ENCODE assay signal across 8 cellular contexts in genomic region chr14:76872796-76873432, GRCh38. TPM values are rescaled to one million over a fixed set of nuclear protein-coding genes. Genes with fewer than 3 reads are reported as not detected.
DNase-seq lines count a peak whose midpoint lies in the region; ATAC-seq and TF ChIP-seq lines count a peak whose summit lies in the region.

No MANE protein-coding gene starts in this region.

- no peaks in the 10 kb centered on the region for H3K27me3 ChIP-seq in Peyer's patch
- H3K27me3 ChIP-seq in vagina = no peaks in the 10 kb centered on the region

- TF ChIP-seq CTCF in Peyer's patch (IDR thresholded peaks at IDR 0.05) (peak; percentile 78 to 94 (median 84)), progenitor cell of endocrine pancreas (IDR thresholded peaks at IDR 0.05; ENCODE audit: unreplicated experiment) (peak; percentile 80), vagina (IDR thresholded peaks at IDR 0.05) (peak; percentile 80 to 83 (median 80))

- H3K4me3 Mint-ChIP-seq in progenitor cell of endocrine pancreas (ENCODE audit: low read depth) = no peak overlapping the region

- H3K27ac Mint-ChIP-seq in progenitor cell of endocrine pancreas = peak overlapping the region; percentile 74

- H3K36me3 ChIP-seq in Peyer's patch (no peaks in the 10 kb centered on the region), vagina (no peaks in the 10 kb centered on the region)

- ATAC-seq in HG03280 (IDR thresholded peaks at IDR 0.05; ENCODE audit: unreplicated experiment) (peak; percentile 48), HG03378 (IDR thresholded peaks at IDR 0.05; ENCODE audit: unreplicated experiment) (no peak)

- no peak overlapping the region for H3K27ac ChIP-seq in Peyer's patch
- H3K27ac ChIP-seq in vagina = no peak overlapping the region

- DNase-seq in COLO668 (lab: John Stamatoyannopoulos, UW; ENCODE audit: unreplicated experiment) (peak; percentile 57), Peyer's patch (peak; percentile 57 to 88 (median 65)), germinal center (ENCODE audit: low spot score) (peak; percentile 67), progenitor cell of endocrine pancreas (ENCODE audit: low spot score, unreplicated experiment) (peak; percentile 47), vagina (ENCODE audit: extremely low spot score in 2 of 2) (no peak)
- DNase-seq in activated effector memory CD4-positive, alpha-beta T cell treated with Interleukin-2 at 50 U/mL for 16 hours = peak; percentile 50

- TF ChIP-seq POLR2A in Peyer's patch (IDR thresholded peaks at IDR 0.05) (no peak), vagina (IDR thresholded peaks at IDR 0.05) (no peak)

- no peaks in the 10 kb centered on the region for H3K4me1 ChIP-seq in Peyer's patch
- peaks cover 3% of the 10 kb centered on the region for H3K4me1 ChIP-seq in vagina

- H3K4me3 ChIP-seq in Peyer's patch (no peak overlapping the region), vagina (no peak overlapping the region)

- no peaks in the 10 kb centered on the region for H3K36me3 Mint-ChIP-seq in progenitor cell of endocrine pancreas (ENCODE audit: insufficient read depth)

- peaks cover 5% of the 10 kb centered on the region for H3K4me1 Mint-ChIP-seq in progenitor cell of endocrine pancreas (ENCODE audit: low read depth)

- no peaks in the 10 kb centered on the region for H3K27me3 Mint-ChIP-seq in progenitor cell of endocrine pancreas

- H3K9me3 Mint-ChIP-seq in progenitor cell of endocrine pancreas (ENCODE audit: low read depth) = no peaks in the 10 kb centered on the region

- intact Hi-C loops in vagina (cut with DNase I) = loop anchor here (10.0 kb wide), 1 partner anchor 442 kb away; no protein-coding TSS in a partner anchor

- H3K9me3 ChIP-seq in Peyer's patch = no peaks in the 10 kb centered on the region
- no peaks in the 10 kb centered on the region for H3K9me3 ChIP-seq in vagina

RNA-seq across cellular contexts. Expression of gene LRRC74A, which starts 46.7 kb away (rescaled TPM):
- total RNA-seq in Peyer's patch (not detected), progenitor cell of endocrine pancreas (not detected in 2 replicates), vagina (not detected)

Comparison
In these comparisons a context has a peak if more than half of its experiments do, and no peak if none do; other contexts are left out.
1. DNase-seq: peak in COLO668 (single experiment), Peyer's patch (3 of 3), activated effector memory CD4-positive, alpha-beta T cell treated with Interleukin-2 at 50 U/mL for 16 hours (single experiment), germinal center (single experiment) and progenitor cell of endocrine pancreas (single experiment); none in vagina (0 of 2).
2. Peak in every context shown above with its lines, with median percentiles within 50 percentile points of each other: CTCF ChIP-seq.